ENCODE assay signal across 18 cellular contexts in the genomic region with DNA sequence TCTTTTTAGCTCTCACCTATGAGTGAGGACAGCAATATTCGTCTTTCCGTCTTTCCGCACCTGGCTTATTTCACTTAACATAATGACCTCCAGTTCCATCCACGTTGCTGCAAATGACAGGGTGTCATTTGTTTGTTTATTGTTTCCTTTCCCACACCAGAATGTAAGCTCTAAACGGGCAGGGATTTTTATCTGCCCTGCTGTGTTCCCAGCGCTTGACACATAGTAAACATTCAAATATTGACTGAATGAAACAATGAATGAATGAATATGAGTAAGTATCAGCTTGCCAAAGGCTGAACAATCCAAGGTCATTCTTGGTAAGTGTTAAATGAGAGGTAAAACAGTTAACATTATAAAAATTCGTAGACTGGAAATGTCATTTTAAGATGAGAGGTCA. TPM values are rescaled to one million over a fixed set of nuclear protein-coding genes. Genes with fewer than 3 reads are reported as not detected.
DNase-seq lines count a peak whose midpoint lies in the region; ATAC-seq and TF ChIP-seq lines count a peak whose summit lies in the region.
"Had no signal": no experiment of that assay in that cellular context is flagged by ENCODE, and none has a peak within 500 bp of the region (broad histone marks: within the 10 kb centered on the region; RNA-seq: fewer than 3 reads in every experiment).

No MANE protein-coding gene starts in this region.

- H3K4ac ChIP-seq in mesendoderm (ENCODE audit: low read depth, low read length): no peak overlapping the region

- ATAC-seq in heart right ventricle (no peak), HG03097 (IDR thresholded peaks at IDR 0.05; ENCODE audit: low FRiP score, unreplicated experiment) (no peak)
- ATAC-seq: K562, Panc1 had no signal

- H4K5ac ChIP-seq in mesendoderm (ENCODE audit: low read length): no peak overlapping the region

- H3K4me3 Mint-ChIP-seq in immature natural killer cell: no peak overlapping the region
- no peak overlapping the region for H3K4me3 Mint-ChIP-seq in neural progenitor cell
- H3K4me3 Mint-ChIP-seq: CD4-positive, alpha-beta T cell had no signal

- peaks cover 18% of the 10 kb centered on the region for H4K20me1 ChIP-seq in neural progenitor cell (ENCODE audit: low read depth)

- no peak overlapping the region for H2BK15ac ChIP-seq in mesendoderm (replicated peaks; ENCODE audit: low read depth)

- no peak overlapping the region for H3K9ac ChIP-seq in mesendoderm (ENCODE audit: low read length)
- H3K9ac ChIP-seq in neural progenitor cell: no peak overlapping the region

- WGBS in heart right ventricle, 2 donors: 50 to 56% methylated on average over 6 to 7 of the region's 7 CpGs
- WGBS in mesendoderm (ENCODE audit: extremely low coverage, insufficient coverage, low lambda C conversion rate): no CpG with 5 or more reads among the region's 7 CpGs

- H3K18ac ChIP-seq in mesendoderm (ENCODE audit: low read length): no peak overlapping the region

- intact Hi-C loops in heart right ventricle (cut with DNase I): loop anchor here in 1 of 10 donors (5.0 kb wide), 1 partner anchor 65 kb away; no protein-coding TSS in a partner anchor
- intact Hi-C loops in cardiac septum (cut with DNase I): no loop called here

- no peaks in the 10 kb centered on the region for H3K9me3 Mint-ChIP-seq in immature natural killer cell
- no peaks in the 10 kb centered on the region for H3K9me3 Mint-ChIP-seq in neural progenitor cell
- H3K9me3 Mint-ChIP-seq: CD4-positive, alpha-beta T cell had no signal

- DNase-seq in heart right ventricle (no peak), cardiac septum (ENCODE audit: low spot score) (no peak), NCI-H748 treated with DMSO at 0.1 percent for 48 hours (lab: John Stamatoyannopoulos, UW) (peak; percentile 71), mesendoderm (no peak), immature natural killer cell (no peak), neural progenitor cell (ENCODE audit: low spot score) (no peak)
- DNase-seq: ACHN; Calu3; CD4-positive, alpha-beta T cell; DMS79 treated with DMSO at 0.1 percent for 48 hours; GM23248; NCI-H1436 treated with DMSO at 0.1 percent for 48 hours; NCI-H524; SHP77 had no signal

- H3K4me1 Mint-ChIP-seq in immature natural killer cell (peaks cover 15 to 16% of the 10 kb centered on the region in 2 donors), neural progenitor cell (peaks cover 48% of the 10 kb centered on the region)

- H3K27ac Mint-ChIP-seq in immature natural killer cell (no peak overlapping the region), neural progenitor cell (no peak overlapping the region)
- H3K27ac Mint-ChIP-seq: CD4-positive, alpha-beta T cell had no signal

- peaks cover 28% of the 10 kb centered on the region for H3K79me1 ChIP-seq in mesendoderm (ENCODE audit: low read length)

- peaks cover 0 to 2% (median 0%) of the 10 kb centered on the region in 3 donors for H3K27me3 Mint-ChIP-seq in immature natural killer cell (ENCODE audit: low read depth in 3 of 3)
- no peaks in the 10 kb centered on the region for H3K27me3 Mint-ChIP-seq in neural progenitor cell (ENCODE audit: insufficient read depth, low read depth)
- H3K27me3 Mint-ChIP-seq: CD4-positive, alpha-beta T cell had no signal

- peak overlapping the region; percentile 32 for H3K56ac ChIP-seq in mesendoderm (ENCODE audit: low read length)

- H3K4me2 ChIP-seq in mesendoderm (ENCODE audit: low read length) (no peak overlapping the region), neural progenitor cell (no peak overlapping the region)

- no peak overlapping the region for H2AFZ ChIP-seq in neural progenitor cell (replicated peaks)
- H2AFZ ChIP-seq: GM23248 had no signal

- H3K27ac ChIP-seq in heart right ventricle (peak overlapping the region in 6 of 10 donors; percentile 49 to 87 (median 80)), mesendoderm (ENCODE audit: low read depth, low read length) (no peak overlapping the region), neural progenitor cell (no peak overlapping the region)
- H3K27ac ChIP-seq: HL-60 had no signal

- H3K9me3 ChIP-seq in heart right ventricle: no peaks in the 10 kb centered on the region
- no peaks in the 10 kb centered on the region for H3K9me3 ChIP-seq in neural progenitor cell (ENCODE audit: low read depth)

- no peak for TF ChIP-seq CTCF in heart right ventricle (IDR thresholded peaks at IDR 0.05)
- TF ChIP-seq CTCF in neural progenitor cell (IDR thresholded peaks at IDR 0.05): no peak

- H2BK120ac ChIP-seq in mesendoderm (ENCODE audit: low read depth, low read length): no peak overlapping the region

- H4K8ac ChIP-seq in mesendoderm (ENCODE audit: low read depth, low read length): no peak overlapping the region

- peaks cover 16% of the 10 kb centered on the region for H3F3A ChIP-seq in neural progenitor cell (ENCODE audit: low read depth)

- no peak overlapping the region for H3K4me3 ChIP-seq in heart right ventricle
- H3K4me3 ChIP-seq in mesendoderm (ENCODE audit: low read length): no peak overlapping the region
- no peak overlapping the region for H3K4me3 ChIP-seq in neural progenitor cell
- H3K4me3 ChIP-seq: GM23248, K562 had no signal

- H3K27me3 ChIP-seq in heart right ventricle: no peaks in the 10 kb centered on the region
- no peaks in the 10 kb centered on the region for H3K27me3 ChIP-seq in mesendoderm (ENCODE audit: insufficient read depth, low read length, poor library complexity)
- H3K27me3 ChIP-seq in neural progenitor cell: peaks cover 26% of the 10 kb centered on the region

- H3K23ac ChIP-seq in mesendoderm (ENCODE audit: low read length): no peak overlapping the region

- H3K79me2 ChIP-seq in mesendoderm (ENCODE audit: control insufficient read depth, insufficient read depth, low read length): peaks cover 27% of the 10 kb centered on the region
- no peaks in the 10 kb centered on the region for H3K79me2 ChIP-seq in neural progenitor cell (ENCODE audit: low read depth)

- H3K4me1 ChIP-seq in heart right ventricle (peaks cover 30 to 98% (median 82%) of the 10 kb centered on the region in 9 donors), mesendoderm (ENCODE audit: control insufficient read depth, low read depth, low read length) (peaks cover 37% of the 10 kb centered on the region), neural progenitor cell (peaks cover 21% of the 10 kb centered on the region)

- H3K36me3 Mint-ChIP-seq in immature natural killer cell (no peaks in the 10 kb centered on the region), neural progenitor cell (no peaks in the 10 kb centered on the region)

- no peak overlapping the region for H2AK5ac ChIP-seq in mesendoderm (ENCODE audit: low read length)

- H2BK5ac ChIP-seq in mesendoderm (ENCODE audit: low read length): no peak overlapping the region

- no peaks in the 10 kb centered on the region for H3K36me3 ChIP-seq in heart right ventricle
- no peaks in the 10 kb centered on the region for H3K36me3 ChIP-seq in mesendoderm (ENCODE audit: control insufficient read depth, insufficient read depth, low read length)
- no peaks in the 10 kb centered on the region for H3K36me3 ChIP-seq in neural progenitor cell

RNA-seq across cellular contexts. Expression of a gene that starts 12.8 kb away (rescaled TPM):
- total RNA-seq in heart right ventricle: 10 to 100 TPM; 30.6 to 44.9 (median 36.0) TPM
- 10 to 100 TPM in 1 of 2 donors, 1 to 10 TPM in 1; 6.9 to 14.2 TPM for polyA plus RNA-seq in heart right ventricle
- 45.0 TPM for total RNA-seq in cardiac septum
- polyA plus RNA-seq in mesendoderm (2013, experiment 1 of 2): 7.7 TPM
- polyA plus RNA-seq in mesendoderm (2013, experiment 2 of 2): 7.8 TPM
- under 1 TPM in 2 of 3 donors, not detected in 1; 0.07 to 0.43 TPM for polyA plus RNA-seq in immature natural killer cell
- total RNA-seq in neural progenitor cell (ENCODE audit: low replicate concordance): 2.3 and 4.7 TPM in 2 replicates

Comparison
In these comparisons a context has a peak if more than half of its experiments do, and no peak if none do; other contexts are left out.
1. H3K27ac ChIP-seq: peak in heart right ventricle (6 of 10); none in mesendoderm (single experiment) and neural progenitor cell (single experiment).